22 cellular contexts compared by ENCODE assay signal in genomic region chr5:28703651-28704260, GRCh38.
"Had no signal": no experiment of that assay in that cellular context is flagged by ENCODE, and none has a peak within 500 bp of the region (broad histone marks: within the 10 kb centered on the region; RNA-seq: fewer than 3 reads in every experiment).

No MANE protein-coding gene starts in this region.

- H3K4me1 ChIP-seq: adrenal gland, prostate gland, suprapubic skin had no signal

- H3K27me3 ChIP-seq: adrenal gland, hepatocyte, suprapubic skin had no signal

- H3K4me3 ChIP-seq: adrenal gland, hepatocyte, prostate gland, suprapubic skin had no signal

- DNase-seq: activated CD4-positive, alpha-beta memory T cell treated with anti-CD3 and anti-CD28 coated beads for 36 hours; activated CD4-positive, alpha-beta T cell treated with anti-CD3 and anti-CD28 coated beads for 1 hour; activated effector memory CD4-positive, alpha-beta T cell treated with Interleukin-2 at 50 U/mL for 16 hours; activated naive CD4-positive, alpha-beta T cell treated with anti-CD3 and anti-CD28 coated beads, Interleukin-2, amount 50 U/mL, for 16 hours; activated T-cell treated with anti-CD3 and anti-CD28 coated beads, Interleukin-2, amount 50 U/mL, for 4 hours; adrenal gland; kidney glomerular epithelial cell; occipital lobe; right cardiac atrium; small intestine; stimulated activated CD4-positive, alpha-beta T cell treated with anti-CD3 and anti-CD28 coated beads, Interleukin-4, amount 100 ng/mL, for 4 hours; stimulated activated CD8-positive, alpha-beta memory T cell treated with anti-CD3 and anti-CD28 coated beads, Interleukin-4, amount 100 ng/mL, for 48 hours; T-helper 1 cell; T1000; trophoblast cell had no signal

- H3K4me3 Mint-ChIP-seq: activated CD4-positive, alpha-beta memory T cell treated with anti-CD3 and anti-CD28 coated beads for 36 hours; activated T-cell treated with anti-CD3 and anti-CD28 coated beads, Interleukin-2, amount 50 U/mL, for 4 hours; brain; dendritic cell treated with granulocyte-macrophage colony-stimulating factor and Interleukin-4, amounts not matched to agents 40 ng/mL and 50 ng/mL, for 4 days; natural killer cell treated with Interleukin-12 subunit alpha and Interleukin-12 subunit beta and Interleukin-15 and Interleukin-18, amount 100 ng/mL, for 72 hours; stimulated activated naive CD8-positive, alpha-beta T cell treated with anti-CD3 and anti-CD28 coated beads, Interleukin-15, Interleukin-2, amounts not matched to agents 100 ng/mL and 50 ng/mL, for 24 hours had no signal

- H3K27ac Mint-ChIP-seq: activated CD4-positive, alpha-beta memory T cell treated with anti-CD3 and anti-CD28 coated beads for 36 hours; brain; dendritic cell treated with granulocyte-macrophage colony-stimulating factor and Interleukin-4, amounts not matched to agents 40 ng/mL and 50 ng/mL, for 4 days; natural killer cell treated with Interleukin-12 subunit alpha and Interleukin-12 subunit beta and Interleukin-15 and Interleukin-18, amount 100 ng/mL, for 72 hours; stimulated activated naive CD8-positive, alpha-beta T cell treated with anti-CD3 and anti-CD28 coated beads, Interleukin-15, Interleukin-2, amounts not matched to agents 100 ng/mL and 50 ng/mL, for 24 hours had no signal

- H3K4me1 Mint-ChIP-seq: brain had no signal

- H3K9me3 ChIP-seq: adrenal gland, prostate gland, suprapubic skin had no signal

- H3K36me3 ChIP-seq: adrenal gland, prostate gland, suprapubic skin had no signal

- ATAC-seq: activated T-cell treated with anti-CD3 and anti-CD28 coated beads, Interleukin-2, amount 50 U/mL, for 4 hours; natural killer cell treated with Interleukin-12 subunit alpha and Interleukin-12 subunit beta and Interleukin-15 and Interleukin-18, amount 100 ng/mL, for 72 hours; right cardiac atrium had no signal

- H3K27me3 Mint-ChIP-seq: activated CD4-positive, alpha-beta memory T cell treated with anti-CD3 and anti-CD28 coated beads for 36 hours; dendritic cell treated with granulocyte-macrophage colony-stimulating factor and Interleukin-4, amounts not matched to agents 40 ng/mL and 50 ng/mL, for 4 days; natural killer cell treated with Interleukin-12 subunit alpha and Interleukin-12 subunit beta and Interleukin-15 and Interleukin-18, amount 100 ng/mL, for 72 hours; stimulated activated naive CD8-positive, alpha-beta T cell treated with anti-CD3 and anti-CD28 coated beads, Interleukin-15, Interleukin-2, amounts not matched to agents 100 ng/mL and 50 ng/mL, for 24 hours had no signal

- H3K36me3 Mint-ChIP-seq: activated CD4-positive, alpha-beta memory T cell treated with anti-CD3 and anti-CD28 coated beads for 36 hours; brain had no signal
